In genomic region chr9:99660191-99660636, GRCh38 we compare ENCODE assay signal across 8 cellular contexts.
A peak's percentile ranks its signal among the peaks of the same experiment; 100 is the strongest.
DNase-seq lines count a peak whose midpoint lies in the region; ATAC-seq and TF ChIP-seq lines count a peak whose summit lies in the region.
"Had no signal": no experiment of that assay in that cellular context is flagged by ENCODE, and none has a peak within 500 bp of the region (broad histone marks: within the 10 kb centered on the region; RNA-seq: fewer than 3 reads in every experiment).

No MANE protein-coding gene starts in this region.

- H3K36me3 Mint-ChIP-seq in chondrocyte (ENCODE audit: low read depth), result no peaks in the 10 kb centered on the region
- H3K36me3 Mint-ChIP-seq in activated T-helper 1 cell treated with anti-CD3 and anti-CD28 coated beads, Interleukin-12 subunit alpha, Interleukin-12 subunit beta, Interleukin-2, Interleukin-4 antibody, amounts not matched to agents 30 ng/mL and 10 ng/mL and 1 ng/mL, durations not matched to agents 14 hours and 24 hours and 36 hours (ENCODE audit: low read depth), result no peaks in the 10 kb centered on the region
- H3K36me3 Mint-ChIP-seq: naive thymus-derived CD8-positive, alpha-beta T cell had no signal

- peak; percentile 71 to 80 for DNase-seq in NOMO-1 (lab: John Stamatoyannopoulos, UW; ENCODE audit: unreplicated experiment in 2 of 2)
- DNase-seq in posterior cingulate gyrus, result peak in 7 of 10 donors; percentile 18 to 91 (median 38)
- no peak for DNase-seq in chondrocyte (ENCODE audit: low spot score)
- no peak for DNase-seq in HuH-7 (ENCODE audit: low spot score)
- DNase-seq in activated T-helper 1 cell treated with anti-CD3 and anti-CD28 coated beads, Interleukin-12 subunit alpha, Interleukin-12 subunit beta, Interleukin-2, Interleukin-4 antibody, amounts not matched to agents 30 ng/mL and 10 ng/mL and 1 ng/mL, durations not matched to agents 14 hours and 24 hours and 36 hours (ENCODE audit: low spot score), result no peak

- ATAC-seq in GM19035 (IDR thresholded peaks at IDR 0.05; ENCODE audit: unreplicated experiment), result peak; percentile 86
- ATAC-seq in HG02759 (IDR thresholded peaks at IDR 0.05; ENCODE audit: unreplicated experiment), result peak; percentile 93

- H3K27ac Mint-ChIP-seq in chondrocyte (ENCODE audit: unreplicated experiment), result no peak overlapping the region
- H3K27ac Mint-ChIP-seq in activated T-helper 1 cell treated with anti-CD3 and anti-CD28 coated beads, Interleukin-12 subunit alpha, Interleukin-12 subunit beta, Interleukin-2, Interleukin-4 antibody, amounts not matched to agents 30 ng/mL and 10 ng/mL and 1 ng/mL, durations not matched to agents 14 hours and 24 hours and 36 hours, result no peak overlapping the region

- H3K27me3 Mint-ChIP-seq in chondrocyte (ENCODE audit: low read depth), result peaks cover 1% of the 10 kb centered on the region
- peaks cover 15% of the 10 kb centered on the region for H3K27me3 Mint-ChIP-seq in activated T-helper 1 cell treated with anti-CD3 and anti-CD28 coated beads, Interleukin-12 subunit alpha, Interleukin-12 subunit beta, Interleukin-2, Interleukin-4 antibody, amounts not matched to agents 30 ng/mL and 10 ng/mL and 1 ng/mL, durations not matched to agents 14 hours and 24 hours and 36 hours (ENCODE audit: insufficient read depth)

- no peak for TF ChIP-seq CTCF in chondrocyte (IDR thresholded peaks at IDR 0.05)

- no peak overlapping the region for H3K4me3 Mint-ChIP-seq in chondrocyte (ENCODE audit: unreplicated experiment)
- no peak overlapping the region for H3K4me3 Mint-ChIP-seq in activated T-helper 1 cell treated with anti-CD3 and anti-CD28 coated beads, Interleukin-12 subunit alpha, Interleukin-12 subunit beta, Interleukin-2, Interleukin-4 antibody, amounts not matched to agents 30 ng/mL and 10 ng/mL and 1 ng/mL, durations not matched to agents 14 hours and 24 hours and 36 hours
- H3K4me3 Mint-ChIP-seq: naive thymus-derived CD8-positive, alpha-beta T cell had no signal

- peaks cover 10% of the 10 kb centered on the region for H3K9me3 Mint-ChIP-seq in chondrocyte (ENCODE audit: low read depth)
- H3K9me3 Mint-ChIP-seq in activated T-helper 1 cell treated with anti-CD3 and anti-CD28 coated beads, Interleukin-12 subunit alpha, Interleukin-12 subunit beta, Interleukin-2, Interleukin-4 antibody, amounts not matched to agents 30 ng/mL and 10 ng/mL and 1 ng/mL, durations not matched to agents 14 hours and 24 hours and 36 hours, result no peaks in the 10 kb centered on the region
- H3K9me3 Mint-ChIP-seq: naive thymus-derived CD8-positive, alpha-beta T cell had no signal

- no peaks in the 10 kb centered on the region for H3K4me1 Mint-ChIP-seq in chondrocyte (ENCODE audit: low read depth)
- H3K4me1 Mint-ChIP-seq in activated T-helper 1 cell treated with anti-CD3 and anti-CD28 coated beads, Interleukin-12 subunit alpha, Interleukin-12 subunit beta, Interleukin-2, Interleukin-4 antibody, amounts not matched to agents 30 ng/mL and 10 ng/mL and 1 ng/mL, durations not matched to agents 14 hours and 24 hours and 36 hours (ENCODE audit: low read depth), result no peaks in the 10 kb centered on the region

- intact Hi-C loops in posterior cingulate gyrus (cut with DNase I), result no loop called here
- intact Hi-C loops in activated T-helper 1 cell treated with anti-CD3 and anti-CD28 coated beads, Interleukin-12 subunit alpha, Interleukin-12 subunit beta, Interleukin-2, Interleukin-4 antibody, amounts not matched to agents 30 ng/mL and 10 ng/mL and 1 ng/mL, durations not matched to agents 14 hours and 24 hours and 36 hours (cut with micrococcal nuclease), result no loop called here

Comparison
In these comparisons a context has a peak if more than half of its experiments do, and no peak if none do; other contexts are left out.
1. DNase-seq: peak in NOMO-1 (2 of 2) and posterior cingulate gyrus (7 of 10); none in chondrocyte (single experiment), HuH-7 (single experiment) and activated T-helper 1 cell treated with anti-CD3 and anti-CD28 coated beads, Interleukin-12 subunit alpha, Interleukin-12 subunit beta, Interleukin-2, Interleukin-4 antibody, amounts not matched to agents 30 ng/mL and 10 ng/mL and 1 ng/mL, durations not matched to agents 14 hours and 24 hours and 36 hours (single experiment).